ENCODE assay signal across 23 cellular contexts in genomic region chr4:110678517-110678916, GRCh38. TPM values are rescaled to one million over a fixed set of nuclear protein-coding genes. Genes with fewer than 3 reads are reported as not detected.
DNase-seq lines count a peak whose midpoint lies in the region; ATAC-seq, FAIRE-seq and TF ChIP-seq lines count a peak whose summit lies in the region.
"Had no signal": no experiment of that assay in that cellular context is flagged by ENCODE, and none has a peak within 500 bp of the region (broad histone marks: within the 10 kb centered on the region; RNA-seq: fewer than 3 reads in every experiment).

No MANE protein-coding gene starts in this region.

- H2AFZ ChIP-seq in GM23338 (0 out of 2 replicates have a peak overlapping the region, but pooled peaks have one; percentile 35), smooth muscle cell (ENCODE audit: low read depth) (peak overlapping the region; percentile 9)
- H2AFZ ChIP-seq: GM23248 had no signal

- H3K9ac ChIP-seq in smooth muscle cell (ENCODE audit: low read depth): no peak overlapping the region
- H3K9ac ChIP-seq: GM23248, SK-N-SH had no signal

- H3K27ac ChIP-seq in right cardiac atrium (ENCODE audit: low read length): no peak overlapping the region
- H3K27ac ChIP-seq in GM23338 (ENCODE audit: low read depth): no peak overlapping the region
- H3K27ac ChIP-seq in smooth muscle cell (ENCODE audit: low read depth): peak overlapping the region; percentile 25
- H3K27ac ChIP-seq: GM23248, Peyer's patch had no signal

- WGBS in right cardiac atrium: 21% methylated on average over 1 of the region's 1 CpG
- WGBS in smooth muscle cell (ENCODE audit: low lambda C conversion rate): 47% methylated on average over 1 of the region's 1 CpG

- H3K36me3 ChIP-seq in GM23338 (ENCODE audit: insufficient read depth): no peaks in the 10 kb centered on the region
- no peaks in the 10 kb centered on the region for H3K36me3 ChIP-seq in bronchial epithelial cell (ENCODE audit: control insufficient read depth, insufficient read depth, low read length)
- no peaks in the 10 kb centered on the region for H3K36me3 ChIP-seq in smooth muscle cell (ENCODE audit: low read depth)
- H3K36me3 ChIP-seq: HAP-1, Peyer's patch had no signal

- TF ChIP-seq CTCF in GM23338 (conservative IDR thresholded peaks at IDR 0.05; ENCODE audit: low read depth in 2 of 2): no peak
- TF ChIP-seq CTCF in bronchial epithelial cell (IDR thresholded peaks at IDR 0.05; ENCODE audit: insufficient read depth, low read length, severe bottlenecking): no peak
- TF ChIP-seq CTCF in smooth muscle cell (IDR thresholded peaks at IDR 0.05; ENCODE audit: borderline replicate concordance, insufficient read depth, poor library complexity, severe bottlenecking): no peak

- H3K9me3 ChIP-seq in right cardiac atrium (ENCODE audit: control insufficient read depth, low read length) (no peaks in the 10 kb centered on the region), smooth muscle cell (replicated peaks; ENCODE audit: low read depth) (no peaks in the 10 kb centered on the region)
- H3K9me3 ChIP-seq: HAP-1, Peyer's patch, SK-N-SH had no signal

- H3K4me1 Mint-ChIP-seq in GM23338: peaks cover 13% of the 10 kb centered on the region; the same call in 2 of the 3 replicates
- H3K4me1 Mint-ChIP-seq: IgD-negative memory B cell had no signal

- no peaks in the 10 kb centered on the region for H3K27me3 Mint-ChIP-seq in GM23338 (ENCODE audit: insufficient read depth, low read depth, poor library complexity)

- H3K4me3 ChIP-seq in right cardiac atrium (ENCODE audit: low read length): no peak overlapping the region
- no peak overlapping the region for H3K4me3 ChIP-seq in GM23338
- H3K4me3 ChIP-seq in bronchial epithelial cell (ENCODE audit: low read depth, low read length): no peak overlapping the region
- no peak overlapping the region for H3K4me3 ChIP-seq in smooth muscle cell
- H3K4me3 ChIP-seq: GM23248, HAP-1, Peyer's patch had no signal

- H3F3A ChIP-seq in GM23338 (replicated peaks; ENCODE audit: low read depth): no peaks in the 10 kb centered on the region; the same call in 1 of the 2 replicates
- peaks cover 13% of the 10 kb centered on the region for H3F3A ChIP-seq in smooth muscle cell (ENCODE audit: low read depth)

- no peaks in the 10 kb centered on the region for H3K4me1 ChIP-seq in right cardiac atrium (ENCODE audit: control insufficient read depth, insufficient read depth, low read length)
- H3K4me1 ChIP-seq in GM23338 (ENCODE audit: insufficient read depth): peaks cover 11% of the 10 kb centered on the region
- peaks cover 6% of the 10 kb centered on the region for H3K4me1 ChIP-seq in smooth muscle cell (ENCODE audit: low read depth)
- H3K4me1 ChIP-seq: HAP-1, Peyer's patch had no signal

- H3K36me3 Mint-ChIP-seq in GM23338 (ENCODE audit: low read depth): no peaks in the 10 kb centered on the region
- H3K36me3 Mint-ChIP-seq: IgD-negative memory B cell had no signal

- peak; percentile 75 for FAIRE-seq in bronchial epithelial cell (lab: Jason Lieb, UNC)

- H4K20me1 ChIP-seq in GM23338 (replicated peaks; ENCODE audit: insufficient read depth) (no peaks in the 10 kb centered on the region), smooth muscle cell (ENCODE audit: low read depth) (no peaks in the 10 kb centered on the region)

- H3K79me2 ChIP-seq in GM23338 (replicated peaks; ENCODE audit: insufficient read depth) (no peaks in the 10 kb centered on the region), smooth muscle cell (ENCODE audit: low read depth) (no peaks in the 10 kb centered on the region)

- DNase-seq in right cardiac atrium (peak in 2 of 3 donors; percentile 13 to 45), Right ventricle myocardium superior (no peak), GM23338 (ENCODE audit: low spot score) (no peak), bronchial epithelial cell (ENCODE audit: low read depth) (no peak), smooth muscle cell (lab: John Stamatoyannopoulos, UW; ENCODE audit: unreplicated experiment) (no peak), AG20443 (ENCODE audit: low spot score) (no peak)
- DNase-seq: DMS153, GM23248, Karpas-422, MV-4-11, NCI-H1105, NCI-H1436 treated with DMSO at 0.1 percent for 48 hours, NCI-H187 treated with DMSO at 0.1 percent for 48 hours, NCI-H446 treated with DMSO at 0.1 percent for 48 hours, NCI-H526, OCI-M1, Peyer's patch, SK-N-SH, SW 1271 had no signal

- H3K9me2 ChIP-seq in GM23338 (ENCODE audit: insufficient read depth): no peaks in the 10 kb centered on the region
- H3K9me2 ChIP-seq: SK-N-SH had no signal

- H3K4me3 Mint-ChIP-seq in GM23338: no peak overlapping the region
- H3K4me3 Mint-ChIP-seq: IgD-negative memory B cell; T-helper 1 cell treated with Interleukin-12 subunit alpha and Interleukin-12 subunit beta and Interleukin-4 antibody, amounts not matched to agents 30 μg/mL and 1 μg/mL, for 36 hours had no signal

- H3K27me3 ChIP-seq in right cardiac atrium (ENCODE audit: control insufficient read depth, insufficient read depth) (no peaks in the 10 kb centered on the region), GM23338 (ENCODE audit: insufficient read depth) (no peaks in the 10 kb centered on the region), bronchial epithelial cell (ENCODE audit: control insufficient read depth, insufficient read depth, low read length) (no peaks in the 10 kb centered on the region), smooth muscle cell (ENCODE audit: low read depth) (no peaks in the 10 kb centered on the region)
- H3K27me3 ChIP-seq: Peyer's patch had no signal

- no peaks in the 10 kb centered on the region for H3K9me3 Mint-ChIP-seq in GM23338
- H3K9me3 Mint-ChIP-seq: T-helper 1 cell treated with Interleukin-12 subunit alpha and Interleukin-12 subunit beta and Interleukin-4 antibody, amounts not matched to agents 30 μg/mL and 1 μg/mL, for 36 hours had no signal

- no peak overlapping the region for H3K4me2 ChIP-seq in GM23338
- peak overlapping the region; percentile 71 for H3K4me2 ChIP-seq in smooth muscle cell
- H3K4me2 ChIP-seq: SK-N-SH had no signal

- H3K27ac Mint-ChIP-seq in GM23338: no peak overlapping the region
- H3K27ac Mint-ChIP-seq: IgD-negative memory B cell; T-helper 1 cell treated with Interleukin-12 subunit alpha and Interleukin-12 subunit beta and Interleukin-4 antibody, amounts not matched to agents 30 μg/mL and 1 μg/mL, for 36 hours had no signal

- intact Hi-C loops in right cardiac atrium (cut with DNase I): no loop called here
- intact Hi-C loops in Right ventricle myocardium superior (cut with DNase I): no loop called here

- no peak for ATAC-seq in right cardiac atrium
- ATAC-seq in Right ventricle myocardium superior (ENCODE audit: poor library complexity): no peak
- ATAC-seq in GM23338: no peak
- no peak for ATAC-seq in HG03439 (IDR thresholded peaks at IDR 0.05; ENCODE audit: unreplicated experiment)

RNA-seq across cellular contexts. Expression of gene PITX2, which starts 55.6 kb away (rescaled TPM):
- under 1 TPM in 1 of 4 donors, not detected in 3; 0.14 TPM for total RNA-seq in right cardiac atrium
- polyA plus RNA-seq in right cardiac atrium: 0.57 TPM
- not detected for total RNA-seq in Right ventricle myocardium superior
- 0.35 and 0.52 TPM in 2 replicates for total RNA-seq in GM23338 (2014; rRNA removed; shearing (Covaris generic))
- polyA plus RNA-seq in GM23338 (2016; fragmentation: Nextera tagmentation; extraction: Ambion mirVana): 0.99 and 1.0 TPM in 2 replicates
- 0.26 TPM in 1 of 2 replicates, not detected in the other for total RNA-seq in bronchial epithelial cell
- 269 and 289 TPM in 2 replicates for total RNA-seq in smooth muscle cell
- 382 and 543 TPM in 2 replicates for polyA plus RNA-seq in smooth muscle cell
- polyA plus RNA-seq: IgD-negative memory B cell, SK-N-SH had no signal

Comparison
In these comparisons a context has a peak if more than half of its experiments do, and no peak if none do; other contexts are left out.
1. DNase-seq: peak in right cardiac atrium (2 of 3); none in Right ventricle myocardium superior (single experiment), GM23338 (single experiment), bronchial epithelial cell (single experiment), smooth muscle cell (single experiment) and AG20443 (single experiment).
2. RNA of gene PITX2, which starts 55.6 kb away (total RNA-seq): 269 to 289 TPM in smooth muscle cell; 0.35 to 0.52 TPM in GM23338, 0.26 TPM in bronchial epithelial cell, 0.14 TPM in right cardiac atrium and not detected in Right ventricle myocardium superior (single experiment); every median in the first group is over 100 times any median in the second.